ENCODE assay signal across 8 cellular contexts in genomic region chr6:692858-693736, GRCh38. TPM values are rescaled to one million over a fixed set of nuclear protein-coding genes. Genes with fewer than 3 reads are reported as not detected.
DNase-seq lines count a peak whose midpoint lies in the region; ATAC-seq and TF ChIP-seq lines count a peak whose summit lies in the region.

A gene with protein sequence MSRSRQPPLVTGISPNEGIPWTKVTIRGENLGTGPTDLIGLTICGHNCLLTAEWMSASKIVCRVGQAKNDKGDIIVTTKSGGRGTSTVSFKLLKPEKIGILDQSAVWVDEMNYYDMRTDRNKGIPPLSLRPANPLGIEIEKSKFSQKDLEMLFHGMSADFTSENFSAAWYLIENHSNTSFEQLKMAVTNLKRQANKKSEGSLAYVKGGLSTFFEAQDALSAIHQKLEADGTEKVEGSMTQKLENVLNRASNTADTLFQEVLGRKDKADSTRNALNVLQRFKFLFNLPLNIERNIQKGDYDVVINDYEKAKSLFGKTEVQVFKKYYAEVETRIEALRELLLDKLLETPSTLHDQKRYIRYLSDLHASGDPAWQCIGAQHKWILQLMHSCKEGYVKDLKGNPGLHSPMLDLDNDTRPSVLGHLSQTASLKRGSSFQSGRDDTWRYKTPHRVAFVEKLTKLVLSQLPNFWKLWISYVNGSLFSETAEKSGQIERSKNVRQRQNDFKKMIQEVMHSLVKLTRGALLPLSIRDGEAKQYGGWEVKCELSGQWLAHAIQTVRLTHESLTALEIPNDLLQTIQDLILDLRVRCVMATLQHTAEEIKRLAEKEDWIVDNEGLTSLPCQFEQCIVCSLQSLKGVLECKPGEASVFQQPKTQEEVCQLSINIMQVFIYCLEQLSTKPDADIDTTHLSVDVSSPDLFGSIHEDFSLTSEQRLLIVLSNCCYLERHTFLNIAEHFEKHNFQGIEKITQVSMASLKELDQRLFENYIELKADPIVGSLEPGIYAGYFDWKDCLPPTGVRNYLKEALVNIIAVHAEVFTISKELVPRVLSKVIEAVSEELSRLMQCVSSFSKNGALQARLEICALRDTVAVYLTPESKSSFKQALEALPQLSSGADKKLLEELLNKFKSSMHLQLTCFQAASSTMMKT (minus strand): TSS chr6:693139. CDS start chr6:637818, 55,321 bp downstream.

- 3% methylated on average over 45 of the region's 64 CpGs for WGBS in suprapubic skin

- no peaks in the 10 kb centered on the region for H3K36me3 ChIP-seq in suprapubic skin

- TF ChIP-seq EP300 in suprapubic skin (IDR thresholded peaks at IDR 0.05), result no peak

- peaks cover 22% of the 10 kb centered on the region for H3K4me1 ChIP-seq in suprapubic skin

- H3K9me3 ChIP-seq in suprapubic skin, result no peaks in the 10 kb centered on the region

- peak; percentile 95 for ATAC-seq in SK-N-SH treated with all-trans-retinoic acid at 6 μM for 48 hours
- ATAC-seq in omental fat pad (ENCODE audit: low FRiP score), result peak; percentile 97

- no peaks in the 10 kb centered on the region for H3K27me3 ChIP-seq in suprapubic skin

- no peak for TF ChIP-seq CTCF in LNCaP clone FGC (IDR thresholded peaks at IDR 0.05; ENCODE audit: control insufficient read depth, extremely low read depth, insufficient read depth)
- TF ChIP-seq CTCF in omental fat pad (IDR thresholded peaks at IDR 0.05), result no peak
- TF ChIP-seq CTCF in suprapubic skin (IDR thresholded peaks at IDR 0.05), result no peak

- DNase-seq in GM03348 (ENCODE audit: low spot score), result peak; percentile 94
- peak; percentile 31 for DNase-seq in GOT3 (lab: John Stamatoyannopoulos, UW)
- no peak for DNase-seq in LNCaP clone FGC (ENCODE audit: low read depth)
- peak; percentile 87 for DNase-seq in activated naive CD4-positive, alpha-beta T cell treated with anti-CD3 and anti-CD28 coated beads, Interleukin-2, amount 50 U/mL, for 16 hours
- no peak for DNase-seq in glomerular endothelial cell (ENCODE audit: extremely low read depth, low read depth, low spot score)
- peak; percentile 59 for DNase-seq in omental fat pad (ENCODE audit: low spot score)
- DNase-seq in suprapubic skin (ENCODE audit: low spot score in 2 of 2), result peak; percentile 87 to 91

- H3K27ac ChIP-seq in suprapubic skin, result peak within 1 kb of the TSS; percentile 80

- H3K4me3 ChIP-seq in LNCaP clone FGC (ENCODE audit: low read depth, low read length), result peak within 1 kb of the TSS; percentile 83
- peak within 1 kb of the TSS; percentile 99 for H3K4me3 ChIP-seq in suprapubic skin

- peak in 1 of 2 donors; percentile 54 for TF ChIP-seq POLR2A in suprapubic skin (IDR thresholded peaks at IDR 0.05)

TF ChIP-seq in SK-N-SH treated with all-trans-retinoic acid at 6 μM for 48 hours, 23 proteins besides CTCF, POLR2A, EP300 and RAD21:
- TF ChIP-seq ZNF565 (CRISPR knock-in tag; conservative IDR thresholded peaks at IDR 0.05; ENCODE audit: low read depth) (no peak), TCF4 (CRISPR knock-in tag; IDR thresholded peaks at IDR 0.05; ENCODE audit: borderline replicate concordance) (no peak), BACH2 (CRISPR knock-in tag; IDR thresholded peaks at IDR 0.05; ENCODE audit: borderline replicate concordance) (no peak), ISL1 (CRISPR knock-in tag; IDR thresholded peaks at IDR 0.05) (no peak), ZC3H10 (CRISPR knock-in tag; IDR thresholded peaks at IDR 0.05) (no peak), POU6F1 (CRISPR knock-in tag; IDR thresholded peaks at IDR 0.05; ENCODE audit: borderline replicate concordance, low read depth) (no peak), ZFP3 (CRISPR knock-in tag; IDR thresholded peaks at IDR 0.05) (no peak), ESRRG (CRISPR knock-in tag; IDR thresholded peaks at IDR 0.05) (no peak), CSDC2 (CRISPR knock-in tag; IDR thresholded peaks at IDR 0.05) (no peak)
- TF ChIP-seq, protein P1, sequence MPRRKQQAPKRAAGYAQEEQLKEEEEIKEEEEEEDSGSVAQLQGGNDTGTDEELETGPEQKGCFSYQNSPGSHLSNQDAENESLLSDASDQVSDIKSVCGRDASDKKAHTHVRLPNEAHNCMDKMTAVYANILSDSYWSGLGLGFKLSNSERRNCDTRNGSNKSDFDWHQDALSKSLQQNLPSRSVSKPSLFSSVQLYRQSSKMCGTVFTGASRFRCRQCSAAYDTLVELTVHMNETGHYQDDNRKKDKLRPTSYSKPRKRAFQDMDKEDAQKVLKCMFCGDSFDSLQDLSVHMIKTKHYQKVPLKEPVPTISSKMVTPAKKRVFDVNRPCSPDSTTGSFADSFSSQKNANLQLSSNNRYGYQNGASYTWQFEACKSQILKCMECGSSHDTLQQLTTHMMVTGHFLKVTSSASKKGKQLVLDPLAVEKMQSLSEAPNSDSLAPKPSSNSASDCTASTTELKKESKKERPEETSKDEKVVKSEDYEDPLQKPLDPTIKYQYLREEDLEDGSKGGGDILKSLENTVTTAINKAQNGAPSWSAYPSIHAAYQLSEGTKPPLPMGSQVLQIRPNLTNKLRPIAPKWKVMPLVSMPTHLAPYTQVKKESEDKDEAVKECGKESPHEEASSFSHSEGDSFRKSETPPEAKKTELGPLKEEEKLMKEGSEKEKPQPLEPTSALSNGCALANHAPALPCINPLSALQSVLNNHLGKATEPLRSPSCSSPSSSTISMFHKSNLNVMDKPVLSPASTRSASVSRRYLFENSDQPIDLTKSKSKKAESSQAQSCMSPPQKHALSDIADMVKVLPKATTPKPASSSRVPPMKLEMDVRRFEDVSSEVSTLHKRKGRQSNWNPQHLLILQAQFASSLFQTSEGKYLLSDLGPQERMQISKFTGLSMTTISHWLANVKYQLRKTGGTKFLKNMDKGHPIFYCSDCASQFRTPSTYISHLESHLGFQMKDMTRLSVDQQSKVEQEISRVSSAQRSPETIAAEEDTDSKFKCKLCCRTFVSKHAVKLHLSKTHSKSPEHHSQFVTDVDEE (CRISPR knock-in tag; IDR thresholded peaks at IDR 0.05), result no peak
TF ChIP-seq in SK-N-SH treated with all-trans-retinoic acid at 6 μM for 48 hours: peak in this region for 0.

RNA-seq across cellular contexts. Expression of the gene that starts here (rescaled TPM):
- total RNA-seq in glomerular endothelial cell (36.5 and 40.4 TPM in 2 replicates), omental fat pad (10 to 100 TPM; 18.1 to 32.3 (median 21.6) TPM), suprapubic skin (10 to 100 TPM; 17.7 to 28.1 (median 20.3) TPM)

Comparison
In these comparisons a context has a peak if more than half of its experiments do, and no peak if none do; other contexts are left out.
1. DNase-seq: peak in GM03348 (single experiment), GOT3 (single experiment), activated naive CD4-positive, alpha-beta T cell treated with anti-CD3 and anti-CD28 coated beads, Interleukin-2, amount 50 U/mL, for 16 hours (single experiment), omental fat pad (single experiment) and suprapubic skin (2 of 2); none in LNCaP clone FGC (single experiment) and glomerular endothelial cell (single experiment).